Comparison of ENCODE assay signal across 1 cellular context in the genomic region with DNA sequence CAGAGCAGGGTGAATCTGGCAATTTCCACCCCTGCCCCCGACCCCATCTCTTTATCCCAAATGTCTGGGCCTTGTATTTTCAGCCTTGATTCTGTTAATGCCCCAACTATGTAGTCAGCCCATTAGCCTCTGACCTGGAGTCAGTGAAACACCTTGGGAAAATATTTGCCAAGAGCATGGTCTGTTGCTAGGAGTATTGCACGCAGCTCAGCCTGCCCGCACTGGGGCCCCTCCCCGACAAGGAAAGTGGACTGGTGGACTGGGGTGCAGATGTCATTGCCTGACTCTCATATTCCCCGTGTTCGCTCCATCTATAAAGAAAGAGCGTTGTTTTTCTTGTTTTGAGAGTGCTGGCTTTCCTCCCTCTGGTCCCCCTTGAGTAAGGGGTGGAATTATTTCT.
A peak's percentile ranks its signal among the peaks of the same experiment; 100 is the strongest.
TF ChIP-seq lines count a peak whose summit lies in the region.

No MANE protein-coding gene starts in this region.

TF ChIP-seq in HepG2, 621 proteins besides CTCF, POLR2A, EP300 and RAD21:
- TF ChIP-seq HNF4A (CRISPR knock-in tag; IDR thresholded peaks at IDR 0.05) (peak; percentile 26; the same call in 1 of the 2 replicates), NR2F1 (CRISPR knock-in tag; IDR thresholded peaks at IDR 0.05) (0 out of 4 replicates have a peak, but pooled peaks of 1 of the 2 experiments have one; percentile 18)
- TF ChIP-seq, protein P1, sequence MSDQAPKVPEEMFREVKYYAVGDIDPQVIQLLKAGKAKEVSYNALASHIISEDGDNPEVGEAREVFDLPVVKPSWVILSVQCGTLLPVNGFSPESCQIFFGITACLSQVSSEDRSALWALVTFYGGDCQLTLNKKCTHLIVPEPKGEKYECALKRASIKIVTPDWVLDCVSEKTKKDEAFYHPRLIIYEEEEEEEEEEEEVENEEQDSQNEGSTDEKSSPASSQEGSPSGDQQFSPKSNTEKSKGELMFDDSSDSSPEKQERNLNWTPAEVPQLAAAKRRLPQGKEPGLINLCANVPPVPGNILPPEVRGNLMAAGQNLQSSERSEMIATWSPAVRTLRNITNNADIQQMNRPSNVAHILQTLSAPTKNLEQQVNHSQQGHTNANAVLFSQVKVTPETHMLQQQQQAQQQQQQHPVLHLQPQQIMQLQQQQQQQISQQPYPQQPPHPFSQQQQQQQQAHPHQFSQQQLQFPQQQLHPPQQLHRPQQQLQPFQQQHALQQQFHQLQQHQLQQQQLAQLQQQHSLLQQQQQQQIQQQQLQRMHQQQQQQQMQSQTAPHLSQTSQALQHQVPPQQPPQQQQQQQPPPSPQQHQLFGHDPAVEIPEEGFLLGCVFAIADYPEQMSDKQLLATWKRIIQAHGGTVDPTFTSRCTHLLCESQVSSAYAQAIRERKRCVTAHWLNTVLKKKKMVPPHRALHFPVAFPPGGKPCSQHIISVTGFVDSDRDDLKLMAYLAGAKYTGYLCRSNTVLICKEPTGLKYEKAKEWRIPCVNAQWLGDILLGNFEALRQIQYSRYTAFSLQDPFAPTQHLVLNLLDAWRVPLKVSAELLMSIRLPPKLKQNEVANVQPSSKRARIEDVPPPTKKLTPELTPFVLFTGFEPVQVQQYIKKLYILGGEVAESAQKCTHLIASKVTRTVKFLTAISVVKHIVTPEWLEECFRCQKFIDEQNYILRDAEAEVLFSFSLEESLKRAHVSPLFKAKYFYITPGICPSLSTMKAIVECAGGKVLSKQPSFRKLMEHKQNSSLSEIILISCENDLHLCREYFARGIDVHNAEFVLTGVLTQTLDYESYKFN (CRISPR knock-in tag; conservative IDR thresholded peaks at IDR 0.05), result 0 out of 2 replicates have a peak, but pooled peaks have one; percentile 24
